Comparison of ENCODE assay signal across 23 cellular contexts in genomic region chr6:20370801-20371200, GRCh38. TPM values are rescaled to one million over a fixed set of nuclear protein-coding genes. Genes with fewer than 3 reads are reported as not detected.
A peak's percentile ranks its signal among the peaks of the same experiment; 100 is the strongest.
DNase-seq lines count a peak whose midpoint lies in the region; ATAC-seq, FAIRE-seq and TF ChIP-seq lines count a peak whose summit lies in the region.
"Had no signal": no experiment of that assay in that cellular context is flagged by ENCODE, and none has a peak within 500 bp of the region (broad histone marks: within the 10 kb centered on the region; RNA-seq: fewer than 3 reads in every experiment).

No MANE protein-coding gene starts in this region.

- DNase-seq in activated CD4-positive, alpha-beta memory T cell treated with anti-CD3 and anti-CD28 coated beads, Interleukin-2, amount 10 ng/mL, durations not matched to agents 7 days and 5 days, result no peak
- no peak for DNase-seq in activated CD4-positive, alpha-beta memory T cell treated with anti-CD3 and anti-CD28 coated beads for 36 hours
- DNase-seq in CD8-positive, alpha-beta memory T cell, result no peak
- no peak for DNase-seq in central memory CD8-positive, alpha-beta T cell (ENCODE audit: low spot score in 2 of 2)
- no peak for DNase-seq in naive thymus-derived CD4-positive, alpha-beta T cell
- no peak for DNase-seq in pancreas
- no peak for DNase-seq in Kasumi-1 (lab: John Stamatoyannopoulos, UW)
- DNase-seq: DND-41, H9, Karpas-422, MM.1S, NCI-H1092, NCI-H146, NCI-H2029 treated with DMSO at 0.1 percent for 48 hours, NCI-H510A, NCI-H774, OCI-M1, SHP77 had no signal

- TF ChIP-seq CTCF in pancreas (IDR thresholded peaks at IDR 0.05), result no peak

- POLR2A ChIA-PET in activated CD4-positive, alpha-beta memory T cell treated with anti-CD3 and anti-CD28 coated beads, Interleukin-2, amount 10 ng/mL, durations not matched to agents 7 days and 5 days (lab: Charles Lee), result interaction anchor here (3.4 kb wide), 1 partner anchor 51 kb away, joined by 26 read pairs; no protein-coding TSS in a partner anchor
- POLR2A ChIA-PET in activated CD4-positive, alpha-beta memory T cell treated with anti-CD3 and anti-CD28 coated beads for 36 hours (lab: Charles Lee), result interaction anchor here (0.7 kb wide), 1 partner anchor 786 kb away, joined by 4 read pairs; no protein-coding TSS in a partner anchor
- POLR2A ChIA-PET in CD8-positive, alpha-beta memory T cell (lab: Charles Lee), result interaction anchor here (1.0 kb wide), 1 partner anchor 51 kb away, joined by 3 read pairs; no protein-coding TSS in a partner anchor
- POLR2A ChIA-PET in naive thymus-derived CD4-positive, alpha-beta T cell (lab: Charles Lee), result interaction anchor here (0.9 to 6.7 kb wide), 5 partner anchors 9 to 51 kb away, joined by 4 to 74 read pairs (median 5); no protein-coding TSS in a partner anchor

- H3K27me3 ChIP-seq in CD8-positive, alpha-beta memory T cell (ENCODE audit: insufficient read depth, low read length, poor library complexity, severe bottlenecking), result no peaks in the 10 kb centered on the region
- no peaks in the 10 kb centered on the region for H3K27me3 ChIP-seq in naive thymus-derived CD4-positive, alpha-beta T cell (ENCODE audit: control insufficient read depth in 2 of 2, insufficient read depth in 2 of 2, low read length in 2 of 2)
- H3K27me3 ChIP-seq in pancreas, result no peaks in the 10 kb centered on the region

- no peak for ATAC-seq in central memory CD8-positive, alpha-beta T cell (replicated peaks; ENCODE audit: extremely low read depth, poor library complexity, severe bottlenecking)
- no peak for ATAC-seq in naive thymus-derived CD4-positive, alpha-beta T cell
- no peak for ATAC-seq in pancreas
- no peak for ATAC-seq in GM19023 (IDR thresholded peaks at IDR 0.05; ENCODE audit: unreplicated experiment)
- ATAC-seq: A549 had no signal

- no peak overlapping the region for H3K27ac ChIP-seq in CD8-positive, alpha-beta memory T cell (ENCODE audit: low read depth, low read length)
- H3K27ac ChIP-seq in naive thymus-derived CD4-positive, alpha-beta T cell (ENCODE audit: low read depth, low read length), result no peak overlapping the region
- no peak overlapping the region for H3K27ac ChIP-seq in pancreas
- H3K27ac ChIP-seq: A549, SK-N-MC had no signal

- H3K27ac Mint-ChIP-seq in activated CD4-positive, alpha-beta memory T cell treated with anti-CD3 and anti-CD28 coated beads, Interleukin-2, amount 10 ng/mL, durations not matched to agents 7 days and 5 days, result peak overlapping the region; percentile 4
- H3K27ac Mint-ChIP-seq in activated CD4-positive, alpha-beta memory T cell treated with anti-CD3 and anti-CD28 coated beads for 36 hours, result no peak overlapping the region
- peak overlapping the region in 6 of 8 donors; percentile 44 to 92 (median 85) for H3K27ac Mint-ChIP-seq in CD8-positive, alpha-beta memory T cell
- peak overlapping the region; percentile 90 for H3K27ac Mint-ChIP-seq in central memory CD8-positive, alpha-beta T cell (ENCODE audit: low read depth)
- peak overlapping the region in 8 of 9 donors; percentile 38 to 99 (median 87) for H3K27ac Mint-ChIP-seq in naive thymus-derived CD4-positive, alpha-beta T cell
- H3K27ac Mint-ChIP-seq: H9, IgD-negative memory B cell had no signal

- no peaks in the 10 kb centered on the region for H3K36me3 ChIP-seq in CD8-positive, alpha-beta memory T cell (ENCODE audit: insufficient read depth, low read length)
- H3K36me3 ChIP-seq in naive thymus-derived CD4-positive, alpha-beta T cell (ENCODE audit: control insufficient read depth in 2 of 3, insufficient read depth in 3 of 3, low read length in 3 of 3), result no peaks in the 10 kb centered on the region
- H3K36me3 ChIP-seq in pancreas, result no peaks in the 10 kb centered on the region

- peaks cover 15% of the 10 kb centered on the region for H3K36me3 Mint-ChIP-seq in activated CD4-positive, alpha-beta memory T cell treated with anti-CD3 and anti-CD28 coated beads, Interleukin-2, amount 10 ng/mL, durations not matched to agents 7 days and 5 days (ENCODE audit: low read depth)
- no peaks in the 10 kb centered on the region for H3K36me3 Mint-ChIP-seq in activated CD4-positive, alpha-beta memory T cell treated with anti-CD3 and anti-CD28 coated beads for 36 hours
- H3K36me3 Mint-ChIP-seq in CD8-positive, alpha-beta memory T cell, result peaks cover 0 to 34% (median 3%) of the 10 kb centered on the region in 3 donors
- H3K36me3 Mint-ChIP-seq in central memory CD8-positive, alpha-beta T cell (ENCODE audit: insufficient read depth), result peaks cover 5% of the 10 kb centered on the region
- peaks cover 0 to 35% (median 3%) of the 10 kb centered on the region in 5 donors for H3K36me3 Mint-ChIP-seq in naive thymus-derived CD4-positive, alpha-beta T cell

- no peak overlapping the region for H3K4me3 Mint-ChIP-seq in activated CD4-positive, alpha-beta memory T cell treated with anti-CD3 and anti-CD28 coated beads, Interleukin-2, amount 10 ng/mL, durations not matched to agents 7 days and 5 days
- H3K4me3 Mint-ChIP-seq in activated CD4-positive, alpha-beta memory T cell treated with anti-CD3 and anti-CD28 coated beads for 36 hours, result no peak overlapping the region
- peak overlapping the region in 6 of 7 donors; percentile 13 to 78 (median 43) for H3K4me3 Mint-ChIP-seq in CD8-positive, alpha-beta memory T cell
- peak overlapping the region; percentile 50 for H3K4me3 Mint-ChIP-seq in central memory CD8-positive, alpha-beta T cell
- H3K4me3 Mint-ChIP-seq in naive thymus-derived CD4-positive, alpha-beta T cell, result peak overlapping the region in 2 of 10 donors; percentile 54 to 65
- H3K4me3 Mint-ChIP-seq: H9, IgD-negative memory B cell had no signal

- peaks cover 56% of the 10 kb centered on the region for H3K4me1 ChIP-seq in CD8-positive, alpha-beta memory T cell (ENCODE audit: insufficient read depth, low read length)
- H3K4me1 ChIP-seq in naive thymus-derived CD4-positive, alpha-beta T cell (ENCODE audit: control insufficient read depth in 2 of 2, insufficient read depth in 2 of 2, low read length in 2 of 2), result peaks cover 45 to 46% of the 10 kb centered on the region in 2 donors
- no peaks in the 10 kb centered on the region for H3K4me1 ChIP-seq in pancreas
- H3K4me1 ChIP-seq: A549 had no signal

- H3K27me3 Mint-ChIP-seq in activated CD4-positive, alpha-beta memory T cell treated with anti-CD3 and anti-CD28 coated beads, Interleukin-2, amount 10 ng/mL, durations not matched to agents 7 days and 5 days, result no peaks in the 10 kb centered on the region
- no peaks in the 10 kb centered on the region for H3K27me3 Mint-ChIP-seq in activated CD4-positive, alpha-beta memory T cell treated with anti-CD3 and anti-CD28 coated beads for 36 hours
- H3K27me3 Mint-ChIP-seq in CD8-positive, alpha-beta memory T cell, result peaks cover 0 to 2% of the 10 kb centered on the region in 2 donors
- no peaks in the 10 kb centered on the region for H3K27me3 Mint-ChIP-seq in central memory CD8-positive, alpha-beta T cell
- peaks cover 0 to under 1% (median 0%) of the 10 kb centered on the region in 5 donors for H3K27me3 Mint-ChIP-seq in naive thymus-derived CD4-positive, alpha-beta T cell

- no peaks in the 10 kb centered on the region for H3K9me3 ChIP-seq in CD8-positive, alpha-beta memory T cell (ENCODE audit: low read length)
- H3K9me3 ChIP-seq in naive thymus-derived CD4-positive, alpha-beta T cell (ENCODE audit: control insufficient read depth in 2 of 3, low read length in 3 of 3), result no peaks in the 10 kb centered on the region
- H3K9me3 ChIP-seq in pancreas, result no peaks in the 10 kb centered on the region
- H3K9me3 ChIP-seq: A549 had no signal

- peaks cover 5% of the 10 kb centered on the region for H3K9me3 Mint-ChIP-seq in activated CD4-positive, alpha-beta memory T cell treated with anti-CD3 and anti-CD28 coated beads, Interleukin-2, amount 10 ng/mL, durations not matched to agents 7 days and 5 days
- no peaks in the 10 kb centered on the region for H3K9me3 Mint-ChIP-seq in activated CD4-positive, alpha-beta memory T cell treated with anti-CD3 and anti-CD28 coated beads for 36 hours
- peaks cover 0 to 1% (median 0%) of the 10 kb centered on the region in 5 donors for H3K9me3 Mint-ChIP-seq in CD8-positive, alpha-beta memory T cell
- H3K9me3 Mint-ChIP-seq in central memory CD8-positive, alpha-beta T cell, result peaks cover 10% of the 10 kb centered on the region
- peaks cover 0 to 23% (median 0%) of the 10 kb centered on the region in 11 donors for H3K9me3 Mint-ChIP-seq in naive thymus-derived CD4-positive, alpha-beta T cell
- H3K9me3 Mint-ChIP-seq: H9, IgD-negative memory B cell had no signal

- WGBS in pancreas, 2 donors, result 90 to 94% methylated on average over 4 of the region's 4 CpGs

- peak overlapping the region; percentile 8 for H3K4me3 ChIP-seq in CD8-positive, alpha-beta memory T cell (ENCODE audit: low read length)
- H3K4me3 ChIP-seq in naive thymus-derived CD4-positive, alpha-beta T cell (ENCODE audit: low read length), result no peak overlapping the region
- H3K4me3 ChIP-seq in pancreas, result no peak overlapping the region
- H3K4me3 ChIP-seq: A549, SK-N-MC had no signal

- CTCF ChIA-PET in activated CD4-positive, alpha-beta memory T cell treated with anti-CD3 and anti-CD28 coated beads, Interleukin-2, amount 10 ng/mL, durations not matched to agents 7 days and 5 days (lab: Charles Lee), result no interaction called here
- CTCF ChIA-PET in activated CD4-positive, alpha-beta memory T cell treated with anti-CD3 and anti-CD28 coated beads for 36 hours (lab: Charles Lee), result no interaction called here
- CTCF ChIA-PET in CD8-positive, alpha-beta memory T cell (lab: Charles Lee), result interaction anchor here (0.7 kb wide), 1 partner anchor 20 kb away, joined by 4 read pairs; no protein-coding TSS in a partner anchor
- CTCF ChIA-PET in naive thymus-derived CD4-positive, alpha-beta T cell (lab: Charles Lee), result no interaction called here

- FAIRE-seq in pancreas (lab: Jason Lieb, UNC), result no peak
- FAIRE-seq: A549, HTR-8/SVneo had no signal

- intact Hi-C loops in activated CD4-positive, alpha-beta memory T cell treated with anti-CD3 and anti-CD28 coated beads for 36 hours (cut with micrococcal nuclease), result no loop called here
- intact Hi-C loops in naive thymus-derived CD4-positive, alpha-beta T cell (cut with micrococcal nuclease), result no loop called here
- intact Hi-C loops in pancreas (cut with DNase I), result no loop called here

- peaks cover 51% of the 10 kb centered on the region for H3K4me1 Mint-ChIP-seq in activated CD4-positive, alpha-beta memory T cell treated with anti-CD3 and anti-CD28 coated beads, Interleukin-2, amount 10 ng/mL, durations not matched to agents 7 days and 5 days
- H3K4me1 Mint-ChIP-seq in activated CD4-positive, alpha-beta memory T cell treated with anti-CD3 and anti-CD28 coated beads for 36 hours (ENCODE audit: low read depth), result peaks cover 43% of the 10 kb centered on the region
- peaks cover 60 to 64% (median 61%) of the 10 kb centered on the region in 3 donors for H3K4me1 Mint-ChIP-seq in CD8-positive, alpha-beta memory T cell
- peaks cover 63% of the 10 kb centered on the region for H3K4me1 Mint-ChIP-seq in central memory CD8-positive, alpha-beta T cell
- peaks cover 40 to 58% (median 53%) of the 10 kb centered on the region in 7 donors for H3K4me1 Mint-ChIP-seq in naive thymus-derived CD4-positive, alpha-beta T cell

RNA-seq across cellular contexts. Expression of gene E2F3, which starts 30.9 kb away (rescaled TPM):
- 10 to 100 TPM; 29.8 to 30.1 TPM for total RNA-seq in activated CD4-positive, alpha-beta memory T cell treated with anti-CD3 and anti-CD28 coated beads, Interleukin-2, amount 10 ng/mL, durations not matched to agents 7 days and 5 days
- total RNA-seq in activated CD4-positive, alpha-beta memory T cell treated with anti-CD3 and anti-CD28 coated beads for 36 hours, result 10 to 100 TPM; 17.9 to 18.2 TPM
- 10 to 100 TPM; 31.5 to 32.3 TPM for total RNA-seq in CD8-positive, alpha-beta memory T cell
- polyA plus RNA-seq in CD8-positive, alpha-beta memory T cell, result 13.1 TPM
- total RNA-seq in naive thymus-derived CD4-positive, alpha-beta T cell, result 10 to 100 TPM in 4 of 5 experiments, 1 to 10 TPM in 1; 5.1 to 39.2 (median 30.8) TPM
- 1 to 10 TPM; 3.0 to 3.5 TPM for polyA plus RNA-seq in naive thymus-derived CD4-positive, alpha-beta T cell
- 1 to 10 TPM in 4 of 6 donors, under 1 TPM in 2; 0.51 to 4.4 (median 1.2) TPM for total RNA-seq in pancreas
- 1 to 10 TPM; 1.1 to 1.2 TPM for polyA plus RNA-seq in pancreas

Comparison
In these comparisons a context has a peak if more than half of its experiments do, and no peak if none do; other contexts are left out.
1. H3K4me3 Mint-ChIP-seq: peak in CD8-positive, alpha-beta memory T cell (6 of 7) and central memory CD8-positive, alpha-beta T cell (single experiment); none in activated CD4-positive, alpha-beta memory T cell treated with anti-CD3 and anti-CD28 coated beads, Interleukin-2, amount 10 ng/mL, durations not matched to agents 7 days and 5 days (single experiment) and activated CD4-positive, alpha-beta memory T cell treated with anti-CD3 and anti-CD28 coated beads for 36 hours (single experiment).